Comparison of ENCODE assay signal across 1 cellular context in the genomic region with DNA sequence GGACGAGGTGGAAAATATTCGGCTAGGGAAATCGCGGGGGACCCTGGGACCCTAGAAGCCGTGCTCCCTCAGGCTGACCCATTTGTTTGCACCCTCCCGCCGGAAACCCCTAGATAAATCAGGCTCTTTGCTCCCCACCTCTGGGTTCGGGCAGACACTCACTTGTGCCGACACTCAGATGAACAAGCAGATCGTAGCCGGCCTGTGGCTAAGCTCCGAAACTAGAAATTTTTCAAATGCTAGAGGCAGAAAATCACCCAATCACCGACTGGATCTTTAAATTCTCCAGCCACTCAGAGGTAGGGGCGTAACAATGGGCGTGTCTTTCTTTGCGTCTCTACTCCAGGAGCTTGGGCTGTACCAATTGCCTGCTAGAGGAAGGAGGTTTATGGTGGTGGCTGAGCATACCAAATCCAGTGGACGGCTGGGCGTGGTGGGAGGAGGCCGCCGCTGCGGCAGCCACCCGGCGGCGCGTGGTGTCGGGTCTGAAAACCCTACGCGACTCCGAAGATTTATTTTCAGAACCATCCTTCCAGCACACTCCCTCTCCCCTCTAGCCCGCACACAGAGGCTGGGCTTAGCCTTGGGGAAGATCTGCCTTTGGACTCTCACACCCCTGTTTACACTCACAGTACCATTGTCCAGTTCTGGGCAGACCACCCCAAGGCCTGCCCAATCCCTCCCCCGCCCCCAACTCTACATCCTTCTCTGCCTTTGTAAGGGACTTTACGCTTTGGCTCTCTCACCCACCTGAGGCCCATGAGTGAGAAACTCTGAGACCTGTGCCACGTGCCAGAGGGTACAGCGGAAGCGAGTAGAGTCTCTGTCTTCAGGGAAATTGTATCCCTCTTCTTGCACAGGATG.
TF ChIP-seq lines count a peak whose summit lies in the region.

A gene with protein sequence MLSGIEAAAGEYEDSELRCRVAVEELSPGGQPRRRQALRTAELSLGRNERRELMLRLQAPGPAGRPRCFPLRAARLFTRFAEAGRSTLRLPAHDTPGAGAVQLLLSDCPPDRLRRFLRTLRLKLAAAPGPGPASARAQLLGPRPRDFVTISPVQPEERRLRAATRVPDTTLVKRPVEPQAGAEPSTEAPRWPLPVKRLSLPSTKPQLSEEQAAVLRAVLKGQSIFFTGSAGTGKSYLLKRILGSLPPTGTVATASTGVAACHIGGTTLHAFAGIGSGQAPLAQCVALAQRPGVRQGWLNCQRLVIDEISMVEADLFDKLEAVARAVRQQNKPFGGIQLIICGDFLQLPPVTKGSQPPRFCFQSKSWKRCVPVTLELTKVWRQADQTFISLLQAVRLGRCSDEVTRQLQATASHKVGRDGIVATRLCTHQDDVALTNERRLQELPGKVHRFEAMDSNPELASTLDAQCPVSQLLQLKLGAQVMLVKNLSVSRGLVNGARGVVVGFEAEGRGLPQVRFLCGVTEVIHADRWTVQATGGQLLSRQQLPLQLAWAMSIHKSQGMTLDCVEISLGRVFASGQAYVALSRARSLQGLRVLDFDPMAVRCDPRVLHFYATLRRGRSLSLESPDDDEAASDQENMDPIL (minus strand): TSS at position 217 of the 864 bp plus-strand sequence. CDS start 1,312 bp downstream, outside the sequence.

TF ChIP-seq in K562, 482 proteins besides CTCF, POLR2A, EP300 and RAD21 (continued from another document and continues in another):
- TF ChIP-seq PKNOX1 (IDR thresholded peaks at IDR 0.05): peak; percentile 62; the same call in 1 of the 2 replicates
- TF ChIP-seq POLR2AphosphoS5 (IDR thresholded peaks at IDR 0.05; ENCODE audit: control insufficient read depth, insufficient read depth, low read depth, low read length): peak; percentile 71
- TF ChIP-seq NFYB (IDR thresholded peaks at IDR 0.05; ENCODE audit: extremely low read depth, insufficient read length): peak; percentile 98
- peak in 2 of 3 experiments; percentile 32 to 76 for TF ChIP-seq YY1 (IDR thresholded peaks at IDR 0.05; ENCODE audit: borderline replicate concordance in 1 of 3, control insufficient read depth in 1 of 3, extremely low read depth in 1 of 3, insufficient read depth in 3 of 3, insufficient read length in 1 of 3, insufficient replicate concordance in 2 of 3, low read depth in 1 of 3, low read length in 2 of 3)
- peak; percentile 91 for TF ChIP-seq RBFOX2 (IDR thresholded peaks at IDR 0.05; ENCODE audit: low read depth, low read length)
- peak; percentile 67; the same call in 1 of the 2 replicates for TF ChIP-seq KLF13 (tag; IDR thresholded peaks at IDR 0.05; ENCODE audit: borderline replicate concordance, low read depth)
- peak; percentile 59; the same call in 1 of the 2 replicates for TF ChIP-seq PHF8 (IDR thresholded peaks at IDR 0.05; ENCODE audit: borderline replicate concordance, low read length)
- no peak for TF ChIP-seq ZNF347 (CRISPR knock-in tag; IDR thresholded peaks at IDR 0.05; ENCODE audit: low read depth)
- TF ChIP-seq, protein P1, sequence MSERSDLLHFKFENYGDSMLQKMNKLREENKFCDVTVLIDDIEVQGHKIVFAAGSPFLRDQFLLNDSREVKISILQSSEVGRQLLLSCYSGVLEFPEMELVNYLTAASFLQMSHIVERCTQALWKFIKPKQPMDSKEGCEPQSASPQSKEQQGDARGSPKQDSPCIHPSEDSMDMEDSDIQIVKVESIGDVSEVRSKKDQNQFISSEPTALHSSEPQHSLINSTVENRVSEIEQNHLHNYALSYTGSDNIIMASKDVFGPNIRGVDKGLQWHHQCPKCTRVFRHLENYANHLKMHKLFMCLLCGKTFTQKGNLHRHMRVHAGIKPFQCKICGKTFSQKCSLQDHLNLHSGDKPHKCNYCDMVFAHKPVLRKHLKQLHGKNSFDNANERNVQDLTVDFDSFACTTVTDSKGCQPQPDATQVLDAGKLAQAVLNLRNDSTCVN (CRISPR knock-in tag; IDR thresholded peaks at IDR 0.05): 0 out of 2 replicates have a peak, but pooled peaks have one; percentile 67
- TF ChIP-seq, protein P2, sequence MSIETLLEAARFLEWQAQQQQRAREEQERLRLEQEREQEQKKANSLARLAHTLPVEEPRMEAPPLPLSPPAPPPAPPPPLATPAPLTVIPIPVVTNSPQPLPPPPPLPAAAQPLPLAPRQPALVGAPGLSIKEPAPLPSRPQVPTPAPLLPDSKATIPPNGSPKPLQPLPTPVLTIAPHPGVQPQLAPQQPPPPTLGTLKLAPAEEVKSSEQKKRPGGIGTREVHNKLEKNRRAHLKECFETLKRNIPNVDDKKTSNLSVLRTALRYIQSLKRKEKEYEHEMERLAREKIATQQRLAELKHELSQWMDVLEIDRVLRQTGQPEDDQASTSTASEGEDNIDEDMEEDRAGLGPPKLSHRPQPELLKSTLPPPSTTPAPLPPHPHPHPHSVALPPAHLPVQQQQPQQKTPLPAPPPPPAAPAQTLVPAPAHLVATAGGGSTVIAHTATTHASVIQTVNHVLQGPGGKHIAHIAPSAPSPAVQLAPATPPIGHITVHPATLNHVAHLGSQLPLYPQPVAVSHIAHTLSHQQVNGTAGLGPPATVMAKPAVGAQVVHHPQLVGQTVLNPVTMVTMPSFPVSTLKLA (conservative IDR thresholded peaks at IDR 0.05): peak; percentile 61 to 78; a peak in 3 of 4 replicates
- TF ChIP-seq ZNF197 (CRISPR knock-in tag; IDR thresholded peaks at IDR 0.05; ENCODE audit: low read depth): no peak
- no peak for TF ChIP-seq PTRF (tag; IDR thresholded peaks at IDR 0.05)
- TF ChIP-seq ATF1 (CRISPR knock-in tag; IDR thresholded peaks at IDR 0.05): no peak
- TF ChIP-seq ATF1 (tag; IDR thresholded peaks at IDR 0.05): peak; percentile 84
- TF ChIP-seq TAF9B (IDR thresholded peaks at IDR 0.05; ENCODE audit: partially characterized antibody): peak; percentile 50
- TF ChIP-seq SRF (CRISPR knock-in tag; IDR thresholded peaks at IDR 0.05): 0 out of 4 replicates have a peak, but pooled peaks of 1 of the 2 experiments have one; percentile 18
- TF ChIP-seq CHD2 (IDR thresholded peaks at IDR 0.05; ENCODE audit: low read depth, low read length): no peak; the same call in 1 of the 2 replicates
- TF ChIP-seq C11orf30 (IDR thresholded peaks at IDR 0.05; ENCODE audit: low read depth): 0 out of 2 replicates have a peak, but pooled peaks have one; percentile 43
- peak; percentile 81 for TF ChIP-seq TOE1 (IDR thresholded peaks at IDR 0.05; ENCODE audit: borderline replicate concordance)
- no peak for TF ChIP-seq TOE1 (CRISPR knock-in tag; IDR thresholded peaks at IDR 0.05; ENCODE audit: borderline replicate concordance, low read depth)
- TF ChIP-seq, protein P3, sequence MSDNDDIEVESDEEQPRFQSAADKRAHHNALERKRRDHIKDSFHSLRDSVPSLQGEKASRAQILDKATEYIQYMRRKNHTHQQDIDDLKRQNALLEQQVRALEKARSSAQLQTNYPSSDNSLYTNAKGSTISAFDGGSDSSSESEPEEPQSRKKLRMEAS (CRISPR knock-in tag; IDR thresholded peaks at IDR 0.05): peak; percentile 46
- no peak for TF ChIP-seq BACH1 (tag; IDR thresholded peaks at IDR 0.05)
- TF ChIP-seq ZNF165 (CRISPR knock-in tag; IDR thresholded peaks at IDR 0.05; ENCODE audit: borderline replicate concordance): no peak
- peak; percentile 33 for TF ChIP-seq NFE2 (IDR thresholded peaks at IDR 0.05; ENCODE audit: low read depth)
- peak; percentile 99 for TF ChIP-seq FOXM1 (IDR thresholded peaks at IDR 0.05; ENCODE audit: low read depth)
- TF ChIP-seq FOXM1 (CRISPR knock-in tag; IDR thresholded peaks at IDR 0.05; ENCODE audit: low read depth): peak; percentile 99
- 0 out of 2 replicates have a peak, but pooled peaks have one; percentile 2 for TF ChIP-seq ZBTB9 (CRISPR knock-in tag; IDR thresholded peaks at IDR 0.05)
- peak; percentile 96 for TF ChIP-seq MYBL2 (IDR thresholded peaks at IDR 0.05; ENCODE audit: low read depth)
- TF ChIP-seq MYBL2 (CRISPR knock-in tag; IDR thresholded peaks at IDR 0.05; ENCODE audit: borderline replicate concordance): no peak; the same call in 1 of the 2 replicates
- peak; percentile 77 to 99 for TF ChIP-seq FOXK2 (conservative IDR thresholded peaks at IDR 0.05 in 1 of 2, IDR thresholded peaks at IDR 0.05 in 1 of 2; ENCODE audit: low read depth in 2 of 2)
- peak; percentile 34; the same call in 1 of the 2 replicates for TF ChIP-seq ZBTB17 (CRISPR knock-in tag; IDR thresholded peaks at IDR 0.05)
- peak; percentile 73 for TF ChIP-seq MGA (IDR thresholded peaks at IDR 0.05)
